Comparison of ENCODE assay signal across 15 cellular contexts in the genomic region with DNA sequence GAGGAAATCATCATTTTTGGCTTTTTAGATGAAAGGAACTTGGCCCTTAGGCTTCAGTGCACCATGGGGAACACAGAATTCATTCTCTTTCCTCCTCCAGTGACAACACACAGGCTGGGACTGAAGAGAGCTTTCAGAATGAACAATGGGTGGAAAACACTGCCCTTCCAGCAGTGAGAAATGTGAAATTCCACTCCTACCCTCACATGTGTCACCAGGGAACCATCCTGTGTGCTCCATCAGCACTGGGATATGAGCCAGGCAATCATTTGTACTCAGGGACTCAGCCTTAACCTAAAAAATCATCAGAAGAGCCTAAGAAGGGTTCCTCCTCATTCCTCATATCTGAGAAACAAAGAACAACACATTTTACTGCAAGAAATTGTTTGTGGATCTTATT.
DNase-seq lines count a peak whose midpoint lies in the region; ATAC-seq and TF ChIP-seq lines count a peak whose summit lies in the region.
"Had no signal": no experiment of that assay in that cellular context is flagged by ENCODE, and none has a peak within 500 bp of the region (broad histone marks: within the 10 kb centered on the region; RNA-seq: fewer than 3 reads in every experiment).

No MANE protein-coding gene starts in this region.

- no peak overlapping the region for H3K4me3 ChIP-seq in epithelial cell of esophagus (ENCODE audit: low read length)
- H3K4me3 ChIP-seq: cardiac muscle cell, thoracic aorta had no signal

- ATAC-seq in HG02763 (IDR thresholded peaks at IDR 0.05; ENCODE audit: unreplicated experiment) (no peak), GM19452 (IDR thresholded peaks at IDR 0.05; ENCODE audit: unreplicated experiment) (no peak)
- ATAC-seq: T-helper 17 cell had no signal

- no peak for TF ChIP-seq CTCF in epithelial cell of esophagus (IDR thresholded peaks at IDR 0.05; ENCODE audit: insufficient read depth, low read depth, low read length, missing control alignments)

- DNase-seq in ELR (ENCODE audit: low read depth) (peak; percentile 5), NCI-H2227 treated with DMSO at 0.1 percent for 48 hours (lab: John Stamatoyannopoulos, UW) (peak; percentile 29), epithelial cell of esophagus (ENCODE audit: low read depth) (peak; percentile 4), non-pigmented ciliary epithelial cell (ENCODE audit: low read depth) (peak; percentile 47), RPMI8226 (no peak), NCI-H2196 treated with DMSO at 0.1 percent for 48 hours (lab: John Stamatoyannopoulos, UW; ENCODE audit: unreplicated experiment) (no peak)
- DNase-seq: Kasumi-1; naive B cell; NCI-H82; stimulated activated CD4-positive, alpha-beta T cell treated with anti-CD3 and anti-CD28 coated beads, Interleukin-4, amount 100 ng/mL, for 4 hours; T-helper 17 cell had no signal

Comparison
In these comparisons a context has a peak if more than half of its experiments do, and no peak if none do; other contexts are left out.
1. DNase-seq: peak in ELR (single experiment), NCI-H2227 treated with DMSO at 0.1 percent for 48 hours (single experiment), epithelial cell of esophagus (single experiment) and non-pigmented ciliary epithelial cell (single experiment); none in RPMI8226 (single experiment) and NCI-H2196 treated with DMSO at 0.1 percent for 48 hours (single experiment).